In the genomic region with DNA sequence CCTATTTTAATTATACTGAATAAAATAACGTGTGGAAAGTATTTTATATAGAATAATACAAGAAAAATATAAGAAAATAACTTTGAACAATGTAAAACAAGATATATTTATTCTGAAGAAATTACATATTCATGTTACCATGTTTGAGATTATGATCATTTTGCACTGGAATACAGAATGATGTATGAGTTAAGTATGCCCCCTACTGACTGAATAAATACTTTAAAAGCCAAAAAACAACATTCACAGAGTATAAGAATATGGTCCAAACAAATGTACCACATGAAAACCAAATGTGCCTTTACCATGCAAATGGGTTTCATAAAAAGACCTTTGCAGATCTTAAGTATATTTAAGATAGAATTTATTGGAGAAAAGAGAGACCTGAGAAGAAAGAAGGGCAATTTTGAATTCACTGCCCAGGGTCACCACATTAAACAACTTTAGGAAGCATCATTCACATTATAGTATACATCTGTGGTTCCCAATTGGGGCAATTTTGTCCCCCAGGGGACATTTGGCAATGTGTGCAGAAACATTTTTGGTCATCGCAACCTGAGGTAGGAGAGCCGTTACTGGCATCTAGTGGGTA, we compare ENCODE assay signal across 9 cellular contexts.
DNase-seq lines count a peak whose midpoint lies in the region; ATAC-seq and TF ChIP-seq lines count a peak whose summit lies in the region.
"Had no signal": no experiment of that assay in that cellular context is flagged by ENCODE, and none has a peak within 500 bp of the region (broad histone marks: within the 10 kb centered on the region; RNA-seq: fewer than 3 reads in every experiment).

No MANE protein-coding gene starts in this region.

- no peak for TF ChIP-seq EP300 in ovary (IDR thresholded peaks at IDR 0.05)

- intact Hi-C loops in ovary (cut with DNase I): no loop called here

- peak; percentile 44 for DNase-seq in NOMO-1 treated with DMSO at 0.1 percent for 48 hours (lab: John Stamatoyannopoulos, UW; ENCODE audit: unreplicated experiment)
- DNase-seq in NOMO-1 treated with dmso at 0.1 percent for 144 hours (lab: John Stamatoyannopoulos, UW; ENCODE audit: unreplicated experiment): no peak
- DNase-seq in NAMALWA (ENCODE audit: low spot score): peak; percentile 42
- no peak for DNase-seq in chondrocyte (ENCODE audit: low spot score)
- DNase-seq in osteoblast (ENCODE audit: insufficient read length, low spot score, missing footprints): no peak
- no peak for DNase-seq in ovary
- no peak for DNase-seq in activated naive CD4-positive, alpha-beta T cell treated with anti-CD3 and anti-CD28 coated beads, Interleukin-2, amount 10 ng/mL, durations not matched to agents 7 days and 5 days

- peaks cover 8% of the 10 kb centered on the region for H3K9me3 Mint-ChIP-seq in chondrocyte (ENCODE audit: low read depth)
- no peaks in the 10 kb centered on the region for H3K9me3 Mint-ChIP-seq in activated naive CD4-positive, alpha-beta T cell treated with anti-CD3 and anti-CD28 coated beads, Interleukin-2, amount 10 ng/mL, durations not matched to agents 7 days and 5 days

- H3K27ac ChIP-seq in osteoblast (ENCODE audit: low read depth, low read length) (no peak overlapping the region), ovary (no peak overlapping the region)
- H3K27ac ChIP-seq: skin epidermis had no signal

- 84 to 86% (median 84%) methylated on average over 3 of the region's 3 CpGs for WGBS in ovary, 3 donors

- H3K9me3 ChIP-seq in osteoblast (ENCODE audit: low read depth, low read length) (no peaks in the 10 kb centered on the region), ovary (no peaks in the 10 kb centered on the region)

- no peaks in the 10 kb centered on the region for H3K4me1 Mint-ChIP-seq in chondrocyte (ENCODE audit: low read depth)
- peaks cover 2% of the 10 kb centered on the region for H3K4me1 Mint-ChIP-seq in activated naive CD4-positive, alpha-beta T cell treated with anti-CD3 and anti-CD28 coated beads, Interleukin-2, amount 10 ng/mL, durations not matched to agents 7 days and 5 days

- H4K20me1 ChIP-seq in osteoblast (ENCODE audit: insufficient read depth, low read length): no peaks in the 10 kb centered on the region

- H3K4me1 ChIP-seq in osteoblast (ENCODE audit: insufficient read depth, low read length) (no peaks in the 10 kb centered on the region), ovary (ENCODE audit: insufficient read depth) (no peaks in the 10 kb centered on the region)

- ATAC-seq in GM19452 (IDR thresholded peaks at IDR 0.05; ENCODE audit: unreplicated experiment): no peak

- H3K4me2 ChIP-seq in osteoblast (ENCODE audit: insufficient read depth, low read length): no peak overlapping the region

- no peak overlapping the region for H3K4me3 Mint-ChIP-seq in chondrocyte (ENCODE audit: unreplicated experiment)
- H3K4me3 Mint-ChIP-seq in activated naive CD4-positive, alpha-beta T cell treated with anti-CD3 and anti-CD28 coated beads, Interleukin-2, amount 10 ng/mL, durations not matched to agents 7 days and 5 days: no peak overlapping the region

- H3K4me3 ChIP-seq in osteoblast (ENCODE audit: insufficient read depth, low read length) (no peak overlapping the region), ovary (no peak overlapping the region)
- H3K4me3 ChIP-seq: skin epidermis had no signal

- TF ChIP-seq POLR2A in ovary (IDR thresholded peaks at IDR 0.05): no peak

- no peaks in the 10 kb centered on the region for H3K79me2 ChIP-seq in osteoblast (ENCODE audit: insufficient read depth, low read length)

- H3K27me3 ChIP-seq in osteoblast (ENCODE audit: insufficient read depth, low read length): no peaks in the 10 kb centered on the region
- no peaks in the 10 kb centered on the region for H3K27me3 ChIP-seq in ovary

- TF ChIP-seq CTCF in chondrocyte (IDR thresholded peaks at IDR 0.05) (peak; percentile 81), osteoblast (IDR thresholded peaks at IDR 0.05; ENCODE audit: extremely low read depth, low read depth, low read length) (peak; percentile 42), ovary (IDR thresholded peaks at IDR 0.05) (no peak)

- H3K27me3 Mint-ChIP-seq in chondrocyte (ENCODE audit: low read depth): no peaks in the 10 kb centered on the region
- H3K27me3 Mint-ChIP-seq in activated naive CD4-positive, alpha-beta T cell treated with anti-CD3 and anti-CD28 coated beads, Interleukin-2, amount 10 ng/mL, durations not matched to agents 7 days and 5 days: no peaks in the 10 kb centered on the region

- no peak overlapping the region for H2AFZ ChIP-seq in osteoblast (ENCODE audit: low read length)

- CTCF ChIA-PET in activated naive CD4-positive, alpha-beta T cell treated with anti-CD3 and anti-CD28 coated beads, Interleukin-2, amount 10 ng/mL, durations not matched to agents 7 days and 5 days (lab: Charles Lee): interaction anchor here (1.0 to 1.6 kb wide), 7 partner anchors 140 to 626 kb away, joined by 3 to 23 read pairs (median 8); a partner anchor contains a TSS

- H3K27ac Mint-ChIP-seq in chondrocyte (ENCODE audit: unreplicated experiment): no peak overlapping the region
- no peak overlapping the region for H3K27ac Mint-ChIP-seq in activated naive CD4-positive, alpha-beta T cell treated with anti-CD3 and anti-CD28 coated beads, Interleukin-2, amount 10 ng/mL, durations not matched to agents 7 days and 5 days

- peaks cover 3% of the 10 kb centered on the region for H3K36me3 ChIP-seq in osteoblast (ENCODE audit: insufficient read depth, low read length)
- no peaks in the 10 kb centered on the region for H3K36me3 ChIP-seq in ovary

- H3K36me3 Mint-ChIP-seq in chondrocyte (ENCODE audit: low read depth): peaks cover 18% of the 10 kb centered on the region
- no peaks in the 10 kb centered on the region for H3K36me3 Mint-ChIP-seq in activated naive CD4-positive, alpha-beta T cell treated with anti-CD3 and anti-CD28 coated beads, Interleukin-2, amount 10 ng/mL, durations not matched to agents 7 days and 5 days

Comparison
In these comparisons a context has a peak if more than half of its experiments do, and no peak if none do; other contexts are left out.
1. DNase-seq: peak in NOMO-1 treated with DMSO at 0.1 percent for 48 hours (single experiment) and NAMALWA (single experiment); none in NOMO-1 treated with dmso at 0.1 percent for 144 hours (single experiment), chondrocyte (single experiment), osteoblast (single experiment), ovary (0 of 5) and activated naive CD4-positive, alpha-beta T cell treated with anti-CD3 and anti-CD28 coated beads, Interleukin-2, amount 10 ng/mL, durations not matched to agents 7 days and 5 days (single experiment).
2. CTCF ChIP-seq: peak in chondrocyte (single experiment) and osteoblast (single experiment); none in ovary (0 of 3).